ENCODE assay signal across 8 cellular contexts in genomic region chr6:134174790-134175531, GRCh38.
DNase-seq lines count a peak whose midpoint lies in the region; ATAC-seq and TF ChIP-seq lines count a peak whose summit lies in the region.

No MANE protein-coding gene starts in this region.

- DNase-seq in CD1c-positive myeloid dendritic cell (ENCODE audit: extremely low spot score) = peak; percentile 98
- peak; percentile 82 for DNase-seq in NCI-H748 treated with DMSO at 0.1 percent for 48 hours (lab: John Stamatoyannopoulos, UW)
- DNase-seq in activated CD8-positive, alpha-beta T cell treated with anti-CD3 and anti-CD28 coated beads for 36 hours = peak; percentile 94
- peak; percentile 93 for DNase-seq in lung (ENCODE audit: low spot score)
- DNase-seq in stimulated activated CD4-positive, alpha-beta T cell treated with anti-CD3 and anti-CD28 coated beads, TNF-alpha, amount 100 ng/mL, for 24 hours (ENCODE audit: low read depth in 3 of 3) = peak; percentile 87 to 93 (median 90)

- H3K4me3 Mint-ChIP-seq in activated CD8-positive, alpha-beta T cell treated with anti-CD3 and anti-CD28 coated beads for 36 hours = peak overlapping the region; percentile 98

- H3K27ac Mint-ChIP-seq in activated CD8-positive, alpha-beta T cell treated with anti-CD3 and anti-CD28 coated beads for 36 hours = peak overlapping the region; percentile 98

- H3K27me3 Mint-ChIP-seq in activated CD8-positive, alpha-beta T cell treated with anti-CD3 and anti-CD28 coated beads for 36 hours = no peaks in the 10 kb centered on the region

- H3K36me3 Mint-ChIP-seq in activated CD8-positive, alpha-beta T cell treated with anti-CD3 and anti-CD28 coated beads for 36 hours (ENCODE audit: low read depth) = peaks cover 47% of the 10 kb centered on the region

- peaks cover 0 to 2% of the 10 kb centered on the region in 2 donors for H3K9me3 ChIP-seq in duodenal mucosa (ENCODE audit: control insufficient read depth in 1 of 2, low read length in 2 of 2)
- H3K9me3 ChIP-seq in lung (ENCODE audit: control insufficient read depth in 2 of 2, insufficient read depth in 1 of 2, low read length in 1 of 2) = no peaks in the 10 kb centered on the region

- peak; percentile 73 for ATAC-seq in GM19395 (IDR thresholded peaks at IDR 0.05; ENCODE audit: unreplicated experiment)
- ATAC-seq in HG03521 (IDR thresholded peaks at IDR 0.05; ENCODE audit: unreplicated experiment) = peak; percentile 85
- peak; percentile 81 for ATAC-seq in activated CD8-positive, alpha-beta T cell treated with anti-CD3 and anti-CD28 coated beads for 36 hours
- peak; percentile 91 for ATAC-seq in lung (ENCODE audit: insufficient read depth, low FRiP score)

- H3K4me1 Mint-ChIP-seq in activated CD8-positive, alpha-beta T cell treated with anti-CD3 and anti-CD28 coated beads for 36 hours (ENCODE audit: low read depth) = peaks cover 62% of the 10 kb centered on the region

- 0% methylated on average over 89 to 97 of the region's 97 CpGs for WGBS in lung, 2 donors

- intact Hi-C loops in activated CD8-positive, alpha-beta T cell treated with anti-CD3 and anti-CD28 coated beads for 36 hours (cut with micrococcal nuclease) = loop anchor here (1.0 to 10.0 kb wide), 8 partner anchors 72 to 762 kb away; no protein-coding TSS in a partner anchor

- TF ChIP-seq CTCF in activated CD8-positive, alpha-beta T cell treated with anti-CD3 and anti-CD28 coated beads for 36 hours (IDR thresholded peaks at IDR 0.05) = no peak
- no peak for TF ChIP-seq CTCF in lung (IDR thresholded peaks at IDR 0.05; ENCODE audit: control extremely low read depth, extremely low read depth)

- no peaks in the 10 kb centered on the region for H3K9me3 Mint-ChIP-seq in activated CD8-positive, alpha-beta T cell treated with anti-CD3 and anti-CD28 coated beads for 36 hours

- H3K4me3 ChIP-seq in duodenal mucosa (ENCODE audit: low read depth in 1 of 2, low read length in 2 of 2) (peak overlapping the region; percentile 79 to 94), lung (peak overlapping the region; percentile 70)

- peak overlapping the region; percentile 92 for H3K27ac ChIP-seq in duodenal mucosa (ENCODE audit: low read depth, low read length)
- peak overlapping the region; percentile 97 to 100 for H3K27ac ChIP-seq in lung (ENCODE audit: low read depth in 1 of 2, low read length in 1 of 2)

- peak overlapping the region; percentile 87 to 93 for H3K9ac ChIP-seq in duodenal mucosa (ENCODE audit: low read depth in 1 of 2, low read length in 2 of 2)

- POLR2A ChIA-PET in activated CD8-positive, alpha-beta T cell treated with anti-CD3 and anti-CD28 coated beads for 36 hours (lab: Charles Lee) = interaction anchor here (1.1 to 1.5 kb wide), 2 partner anchors 177 to 466 kb away, joined by 3 to 6 read pairs; no protein-coding TSS in a partner anchor

- H3K36me3 ChIP-seq in duodenal mucosa (ENCODE audit: control insufficient read depth in 1 of 2, insufficient read depth in 2 of 2, low read length in 2 of 2) (peaks cover 36 to 42% of the 10 kb centered on the region in 2 donors), lung (ENCODE audit: control insufficient read depth in 2 of 2, insufficient read depth in 2 of 2, low read length in 2 of 2) (peaks cover 10 to 17% of the 10 kb centered on the region in 2 donors)

- CTCF ChIA-PET in activated CD8-positive, alpha-beta T cell treated with anti-CD3 and anti-CD28 coated beads for 36 hours (lab: Charles Lee) = interaction anchor here (1.1 to 1.6 kb wide), 8 partner anchors 64 to 766 kb away, joined by 3 to 24 read pairs (median 4); no protein-coding TSS in a partner anchor

- no peaks in the 10 kb centered on the region for H3K27me3 ChIP-seq in duodenal mucosa (ENCODE audit: control insufficient read depth in 1 of 2, insufficient read depth in 2 of 2, low read length in 2 of 2)
- H3K27me3 ChIP-seq in lung (ENCODE audit: control insufficient read depth, insufficient read depth) = no peaks in the 10 kb centered on the region

- peaks cover 24 to 26% of the 10 kb centered on the region in 2 donors for H3K4me1 ChIP-seq in duodenal mucosa (ENCODE audit: control insufficient read depth in 1 of 2, insufficient read depth in 2 of 2, low read length in 2 of 2)
- H3K4me1 ChIP-seq in lung (ENCODE audit: control insufficient read depth in 2 of 2, insufficient read depth in 2 of 2, low read length in 2 of 2) = peaks cover 3 to 5% of the 10 kb centered on the region in 2 donors

Comparison
In these comparisons a context has a peak if more than half of its experiments do, and no peak if none do; other contexts are left out.
1. Peak in every context shown above with its lines: DNase-seq, ATAC-seq, H3K4me3 ChIP-seq and H3K27ac ChIP-seq.